ENCODE assay signal across 8 cellular contexts in genomic region chr2:88190808-88191721, GRCh38. TPM values are rescaled to one million over a fixed set of nuclear protein-coding genes. Genes with fewer than 3 reads are reported as not detected.
A peak's percentile ranks its signal among the peaks of the same experiment; 100 is the strongest.
DNase-seq lines count a peak whose midpoint lies in the region; ATAC-seq, FAIRE-seq and TF ChIP-seq lines count a peak whose summit lies in the region.

No MANE protein-coding gene starts in this region.

- intact Hi-C loops in GM12878 (cut with micrococcal nuclease; ENCODE audit: unreplicated experiment) (loop anchor here (2.0 to 10.0 kb wide), 5 partner anchors 116 to 481 kb away; no protein-coding TSS in a partner anchor), aorta (cut with DNase I) (no loop called here)

- H3K9me3 ChIP-seq in A549: peaks cover 19% of the 10 kb centered on the region
- no peaks in the 10 kb centered on the region for H3K9me3 ChIP-seq in GM12878 (replicated peaks; ENCODE audit: control insufficient read depth, insufficient read depth, low read length)
- no peaks in the 10 kb centered on the region for H3K9me3 ChIP-seq in aorta (ENCODE audit: control insufficient read depth, low read length)

- CTCF ChIA-PET in A549 (lab: Yijun Ruan, JAX) (interaction anchor here (0.7 to 3.9 kb wide), 11 partner anchors 11 to 264 kb away, joined by 3 to 35 read pairs (median 3); no protein-coding TSS in a partner anchor), GM12878 (lab: Yijun Ruan, JAX) (interaction anchor here (0.6 to 3.2 kb wide), 44 partner anchors 8 to 487 kb away, joined by 3 to 29 read pairs (median 4); no protein-coding TSS in a partner anchor)

- H3K4me3 ChIP-seq in A549: no peak overlapping the region
- H3K4me3 ChIP-seq in GM12878: no peak overlapping the region
- no peak overlapping the region for H3K4me3 ChIP-seq in aorta (ENCODE audit: low read length in 2 of 2)

- no peak overlapping the region for H3K9ac ChIP-seq in GM12878 (ENCODE audit: control insufficient read depth, insufficient read depth, low read length)

- in situ Hi-C loops in GM12878 (cut with MboI): no loop called here

- H3K27me3 ChIP-seq in GM12878 (replicated peaks in 1 of 2; ENCODE audit: control insufficient read depth in 2 of 2, insufficient read depth in 2 of 2, low read length in 1 of 2) (no peaks in the 10 kb centered on the region; a peak in 1 of 4 replicates), aorta (ENCODE audit: control insufficient read depth in 1 of 2, insufficient read depth in 2 of 2, low read length in 1 of 2) (no peaks in the 10 kb centered on the region)

- no peak overlapping the region for H3K4me2 ChIP-seq in A549
- no peak overlapping the region for H3K4me2 ChIP-seq in GM12878 (ENCODE audit: control insufficient read depth, insufficient read depth)

- H3K27ac ChIP-seq in A549: no peak overlapping the region
- no peak overlapping the region for H3K27ac ChIP-seq in GM12878 (ENCODE audit: control insufficient read depth, insufficient read depth)
- no peak overlapping the region for H3K27ac ChIP-seq in aorta (ENCODE audit: low read depth in 1 of 2, low read length in 2 of 2)

- FAIRE-seq in A549 (lab: Jason Lieb, UNC) (no peak), GM12878 (lab: Jason Lieb, UNC) (no peak)

- peak; percentile 28; the same call in 2 of the 3 replicates for TF ChIP-seq CTCF in A549 (IDR thresholded peaks at IDR 0.05)
- peak; percentile 47 to 68 (median 63) for TF ChIP-seq CTCF in GM12878 (IDR thresholded peaks at IDR 0.05 in 2 of 3, conservative IDR thresholded peaks at IDR 0.05 in 1 of 3; ENCODE audit: control insufficient read depth in 2 of 3, extremely low read depth in 1 of 3, insufficient read depth in 1 of 3, low read depth in 3 of 3, low read length in 3 of 3)

- RAD21 ChIA-PET in GM12878 (lab: Charles Lee; ENCODE audit: unreplicated experiment): interaction anchor here (0.6 to 3.4 kb wide), 10 partner anchors 9 to 479 kb away, joined by 3 to 15 read pairs (median 4); no protein-coding TSS in a partner anchor

- H2AFZ ChIP-seq in GM12878 (ENCODE audit: control insufficient read depth, low read depth, low read length): no peak overlapping the region

- H4K20me1 ChIP-seq in GM12878 (ENCODE audit: control insufficient read depth, insufficient read depth): no peaks in the 10 kb centered on the region

- no peaks in the 10 kb centered on the region for H3K36me3 ChIP-seq in GM12878 (ENCODE audit: control insufficient read depth in 2 of 2, insufficient read depth in 2 of 2, low read length in 1 of 2)
- no peaks in the 10 kb centered on the region for H3K36me3 ChIP-seq in aorta (ENCODE audit: control insufficient read depth in 1 of 2, insufficient read depth in 2 of 2, low read length in 1 of 2)

- SMC1A ChIA-PET in GM12878 (lab: Charles Lee; ENCODE audit: uncharacterized antibody, unreplicated experiment): interaction anchor here (0.8 to 3.3 kb wide), 22 partner anchors 8 to 478 kb away, joined by 3 to 17 read pairs (median 3); no protein-coding TSS in a partner anchor

- H3K4me1 ChIP-seq in A549 (no peaks in the 10 kb centered on the region), GM12878 (ENCODE audit: control insufficient read depth, insufficient read depth, low read length) (no peaks in the 10 kb centered on the region), aorta (ENCODE audit: control insufficient read depth in 1 of 2, insufficient read depth in 2 of 2, low read length in 2 of 2) (no peaks in the 10 kb centered on the region)

- ATAC-seq in A549: peak in 1 of 2 experiments; percentile 44; a peak in 3 of 6 replicates
- peak; percentile 79 for ATAC-seq in GM12878
- peak; percentile 61 for ATAC-seq in aorta (ENCODE audit: low FRiP score)

- no peak for TF ChIP-seq POLR2A in A549 (IDR thresholded peaks at IDR 0.05; ENCODE audit: low read length)
- no peak for TF ChIP-seq POLR2A in GM12878 (IDR thresholded peaks at IDR 0.05; ENCODE audit: low read depth, low read length)

- BruUV-seq in GM12878 (replicated peaks; lab: Mats Ljungman, UMichigan): no TSS peak

- TF ChIP-seq EP300 in A549 (IDR thresholded peaks at IDR 0.05): no peak
- TF ChIP-seq EP300 in GM12878 (IDR thresholded peaks at IDR 0.05; ENCODE audit: borderline replicate concordance in 1 of 2, control insufficient read depth in 1 of 2, low read depth in 2 of 2, low read length in 2 of 2): no peak

- H3K79me2 ChIP-seq in GM12878 (ENCODE audit: control insufficient read depth, insufficient read depth, low read length): no peaks in the 10 kb centered on the region

- WGBS in A549 (ENCODE audit: missing lambda C conversion rate): 56% methylated on average over 11 of the region's 11 CpGs
- 28% methylated on average over 11 of the region's 11 CpGs for WGBS in GM12878 (ENCODE audit: insufficient coverage, insufficient replicate concordance, low lambda C conversion rate, missing lambda C conversion rate)
- WGBS in aorta, 2 donors: 53 to 63% methylated on average over 11 of the region's 11 CpGs

- TF ChIP-seq RAD21 in A549 (conservative IDR thresholded peaks at IDR 0.05 in 1 of 2, IDR thresholded peaks at IDR 0.05 in 1 of 2) (peak; percentile 34 to 47; a peak in 3 of 5 replicates), GM12878 (IDR thresholded peaks at IDR 0.05; ENCODE audit: insufficient read depth, low read depth, low read length) (peak; percentile 64)

- DNase-seq in A549 (ENCODE audit: low read depth in 1 of 2, low spot score in 1 of 2) (peak; percentile 40 to 46), ELF-1 (ENCODE audit: low read depth, low spot score) (peak; percentile 88), NCI-H146 (lab: John Stamatoyannopoulos, UW) (peak; percentile 87), GM12878 (ENCODE audit: low read depth, low spot score) (no peak), kidney glomerular epithelial cell (lab: John Stamatoyannopoulos, UW) (peak; percentile 17), aorta (no peak), GOT3 (lab: John Stamatoyannopoulos, UW) (no peak)
- no peak for DNase-seq in stimulated activated CD4-positive, alpha-beta T cell treated with anti-CD3 and anti-CD28 coated beads, Interleukin-2, amount 100 ng/mL, for 24 hours

- POLR2A ChIA-PET in A549 (lab: Yijun Ruan, JAX) (no interaction called here), GM12878 (lab: Charles Lee) (no interaction called here)

TF ChIP-seq in A549, 52 proteins besides CTCF, POLR2A, EP300 and RAD21:
- TF ChIP-seq SMC3 (IDR thresholded peaks at IDR 0.05) (0 out of 3 replicates have a peak, but pooled peaks have one; percentile 10), ZC3H11A (IDR thresholded peaks at IDR 0.05) (no peak)

TF ChIP-seq in GM12878, 131 proteins besides CTCF, POLR2A, EP300 and RAD21:
- TF ChIP-seq SMC3 (IDR thresholded peaks at IDR 0.05; ENCODE audit: borderline replicate concordance, low read length): peak; percentile 58; the same call in 1 of the 2 replicates
- TF ChIP-seq CEBPB (IDR thresholded peaks at IDR 0.05; ENCODE audit: borderline replicate concordance in 1 of 2, low read depth in 2 of 2, low read length in 2 of 2): no peak

RNA-seq across cellular contexts. Expression of gene THNSL2, which starts 20.9 kb away (rescaled TPM):
- polyA plus RNA-seq in A549 (2011; rRNA removed) (0.04 and 0.10 TPM in 2 replicates), A549 (2017; fragmentation: RNase III; extraction: RNeasy Plus Mini Kit Qiagen cat#74134 plus additional on column Dnase treatment) (not detected in 3 replicates), GM12878 (2011; rRNA removed) (not detected in 2 replicates), GM12878 (2014; fragmentation: Illumina TruSeq; extraction: Trizol) (not detected in 2 replicates), GM12878 (2014; fragmentation: Nextera tagmentation; extraction: Ambion mirVana) (not detected), GM12878 (2014; rRNA removed) (not detected in 2 replicates), GM12878 (2016; fragmentation: Nextera tagmentation; extraction: Ambion mirVana) (not detected), aorta (10 to 100 TPM in 1 of 2 donors, 1 to 10 TPM in 1; 8.6 to 22.5 TPM)
- polyA plus RNA-seq in A549 (2012; cell fraction: cytosol; rRNA removed): not detected in 2 replicates
- polyA plus RNA-seq in A549 (2012; cell fraction: nucleus; rRNA removed): not detected in 2 replicates
- 0.05 TPM in 1 of 2 replicates, not detected in the other for polyA minus RNA-seq in A549 (2011; rRNA and poly(A)+ RNA removed)
- not detected in 2 replicates for total RNA-seq in GM12878 (2013; cell fraction: nucleolus; rRNA removed)
- total RNA-seq in GM12878 (2014; rRNA removed) (not detected in 2 replicates), GM12878 (2014; rRNA removed; fragmentation: Illumina TruSeq; extraction: Trizol) (not detected in 2 replicates), GM12878 (2021) (0.28 TPM in 1 of 2 replicates, not detected in the other), aorta (10 to 100 TPM in 1 of 2 donors, 1 to 10 TPM in 1; 4.8 to 15.9 TPM)
- polyA plus RNA-seq in GM12878 (2011; ENCODE audit: low read depth): 0.29 TPM
- not detected in 2 replicates for polyA plus RNA-seq in GM12878 (2011; cell fraction: cytosol; rRNA removed)
- not detected in 2 replicates for polyA plus RNA-seq in GM12878 (2011; cell fraction: nucleus; rRNA removed)
- 0.32 and 0.39 TPM in 2 replicates for polyA plus RNA-seq in GM12878 (2012)
- not detected in 2 replicates for polyA minus RNA-seq in GM12878 (2011; rRNA and poly(A)+ RNA removed)
- polyA minus RNA-seq in GM12878 (2011; cell fraction: cytosol; rRNA and poly(A)+ RNA removed): not detected in 2 replicates
- polyA minus RNA-seq in GM12878 (2011; cell fraction: nucleus; rRNA and poly(A)+ RNA removed): not detected in 2 replicates

Comparison
In these comparisons a context has a peak if more than half of its experiments do, and no peak if none do; other contexts are left out.
1. DNase-seq: peak in A549 (2 of 2), ELF-1 (single experiment), NCI-H146 (single experiment) and kidney glomerular epithelial cell (single experiment); none in GM12878 (single experiment), aorta (0 of 2), stimulated activated CD4-positive, alpha-beta T cell treated with anti-CD3 and anti-CD28 coated beads, Interleukin-2, amount 100 ng/mL, for 24 hours (0 of 2) and GOT3 (single experiment).
2. RNA of gene THNSL2, which starts 20.9 kb away (polyA plus RNA-seq): 8.6 to 22.5 TPM in aorta; 0.04 to 0.10 TPM in A549 and 0.29 to 0.39 TPM in GM12878; every median in the first group is over 4 times any median in the second.
3. Of the 24 proteins assayed by ChIP-seq in both GM12878 and A549: peak only in GM12878: none; only in A549: none; in both: CTCF, RAD21 and SMC3; in neither: 21.